Comparison of ENCODE assay signal across 9 cellular contexts in genomic region chr9:128733256-128733655, GRCh38. TPM values are rescaled to one million over a fixed set of nuclear protein-coding genes. Genes with fewer than 3 reads are reported as not detected.
A peak's percentile ranks its signal among the peaks of the same experiment; 100 is the strongest.
DNase-seq lines count a peak whose midpoint lies in the region; ATAC-seq, FAIRE-seq and TF ChIP-seq lines count a peak whose summit lies in the region.
"Had no signal": no experiment of that assay in that cellular context is flagged by ENCODE, and none has a peak within 500 bp of the region (broad histone marks: within the 10 kb centered on the region; RNA-seq: fewer than 3 reads in every experiment).

No MANE protein-coding gene starts in this region.

- no peaks in the 10 kb centered on the region for H3K9me2 ChIP-seq in HCT116 (ENCODE audit: insufficient read depth)

- no peaks in the 10 kb centered on the region for H3K4me1 Mint-ChIP-seq in activated T-cell treated with anti-CD3 and anti-CD28 coated beads, Interleukin-2, amount 50 U/mL, for 24 hours (ENCODE audit: low read depth)

- no peaks in the 10 kb centered on the region for H3K36me3 ChIP-seq in HCT116 (ENCODE audit: control insufficient read depth in 1 of 2, insufficient read depth in 2 of 2, low read length in 2 of 2)
- H3K36me3 ChIP-seq in GM12878 (ENCODE audit: control insufficient read depth in 2 of 2, insufficient read depth in 2 of 2, low read length in 1 of 2) = no peaks in the 10 kb centered on the region; a peak in 3 of 4 replicates
- H3K36me3 ChIP-seq in skeletal muscle satellite cell (ENCODE audit: insufficient read depth, low read length) = peaks cover 8% of the 10 kb centered on the region

- H3K79me2 ChIP-seq in HCT116 (ENCODE audit: insufficient read depth, low read length) (no peaks in the 10 kb centered on the region), GM12878 (ENCODE audit: control insufficient read depth, insufficient read depth, low read length) (no peaks in the 10 kb centered on the region)

- TF ChIP-seq POLR2A in HCT116 (IDR thresholded peaks at IDR 0.05; ENCODE audit: borderline replicate concordance, extremely low read depth, insufficient read depth, insufficient read length) (no peak), GM12878 (IDR thresholded peaks at IDR 0.05; ENCODE audit: low read depth, low read length) (no peak)

- H3K4me3 Mint-ChIP-seq in activated T-cell treated with anti-CD3 and anti-CD28 coated beads, Interleukin-2, amount 50 U/mL, for 24 hours = no peak overlapping the region

- BruUV-seq in HCT116 (replicated peaks; lab: Mats Ljungman, UMichigan) = no TSS peak
- no TSS peak for BruUV-seq in GM12878 (replicated peaks; lab: Mats Ljungman, UMichigan)

- TF ChIP-seq RAD21 in HCT116 (IDR thresholded peaks at IDR 0.05; ENCODE audit: low read depth) (no peak), GM12878 (IDR thresholded peaks at IDR 0.05; ENCODE audit: insufficient read depth, low read depth, low read length) (0 out of 2 replicates have a peak, but pooled peaks have one; percentile 7)

- SMC1A ChIA-PET in GM12878 (lab: Charles Lee; ENCODE audit: uncharacterized antibody, unreplicated experiment) = interaction anchor here (0.9 kb wide), 1 partner anchor 37 kb away, joined by 3 read pairs; no protein-coding TSS in a partner anchor

- H2AFZ ChIP-seq in HCT116 (ENCODE audit: low read depth, low read length, poor library complexity, severe bottlenecking) (no peak overlapping the region), GM12878 (ENCODE audit: control insufficient read depth, low read depth, low read length) (no peak overlapping the region)

- no peak for FAIRE-seq in GM12878 (lab: Jason Lieb, UNC)

- H3K9me3 ChIP-seq in HCT116 (ENCODE audit: control insufficient read depth in 1 of 2, insufficient read depth in 1 of 2, low read depth in 1 of 2, low read length in 2 of 2) (no peaks in the 10 kb centered on the region), GM12878 (replicated peaks; ENCODE audit: control insufficient read depth, insufficient read depth, low read length) (no peaks in the 10 kb centered on the region), skeletal muscle satellite cell (replicated peaks; ENCODE audit: low read length) (no peaks in the 10 kb centered on the region)
- H3K9me3 ChIP-seq: neutrophil had no signal

- H3K36me3 Mint-ChIP-seq in activated T-cell treated with anti-CD3 and anti-CD28 coated beads, Interleukin-2, amount 50 U/mL, for 24 hours (ENCODE audit: low read depth) = peaks cover 37% of the 10 kb centered on the region

- peak overlapping the region; percentile 51 for H3K4me2 ChIP-seq in HCT116 (ENCODE audit: low read length)
- H3K4me2 ChIP-seq in GM12878 (ENCODE audit: control insufficient read depth, insufficient read depth) = no peak overlapping the region
- H3K4me2 ChIP-seq in skeletal muscle satellite cell (ENCODE audit: low read length) = peak overlapping the region; percentile 53

- H3K27ac Mint-ChIP-seq in activated T-cell treated with anti-CD3 and anti-CD28 coated beads, Interleukin-2, amount 50 U/mL, for 24 hours = no peak overlapping the region

- H3K4me3 ChIP-seq in HCT116 (replicated peaks in 1 of 2; ENCODE audit: low read depth in 1 of 2, low read length in 2 of 2) = no peak overlapping the region
- H3K4me3 ChIP-seq in GM12878 = no peak overlapping the region
- H3K4me3 ChIP-seq in skeletal muscle satellite cell (ENCODE audit: low read length) = no peak overlapping the region

- H3K4me1 ChIP-seq in HCT116 (ENCODE audit: control insufficient read depth in 1 of 2, insufficient read depth in 2 of 2, low read length in 2 of 2) (peaks cover 0 to 10% of the 10 kb centered on the region in 2 experiments; a peak in 1 of 4 replicates), GM12878 (ENCODE audit: control insufficient read depth, insufficient read depth, low read length) (no peaks in the 10 kb centered on the region; the same call in 1 of the 2 replicates), skeletal muscle satellite cell (ENCODE audit: control insufficient read depth, insufficient read depth, low read length) (no peaks in the 10 kb centered on the region)

- H4K20me1 ChIP-seq in HCT116 (ENCODE audit: insufficient read depth) (no peaks in the 10 kb centered on the region), GM12878 (ENCODE audit: control insufficient read depth, insufficient read depth) (no peaks in the 10 kb centered on the region)

- TF ChIP-seq EP300 in GM12878 (IDR thresholded peaks at IDR 0.05; ENCODE audit: borderline replicate concordance in 1 of 2, control insufficient read depth in 1 of 2, low read depth in 2 of 2, low read length in 2 of 2) = no peak

- H3K9me3 Mint-ChIP-seq in activated T-cell treated with anti-CD3 and anti-CD28 coated beads, Interleukin-2, amount 50 U/mL, for 24 hours = no peaks in the 10 kb centered on the region

- DNase-seq in CD1c-positive myeloid dendritic cell (ENCODE audit: extremely low spot score) = peak; percentile 59
- peak; percentile 93 for DNase-seq in HCT116 (ENCODE audit: low read depth, low spot score)
- peak; percentile 88 for DNase-seq in NCI-H748 treated with DMSO at 0.1 percent for 48 hours (lab: John Stamatoyannopoulos, UW)
- no peak for DNase-seq in GM12878 (ENCODE audit: low read depth, low spot score)
- peak; percentile 96 for DNase-seq in iPS DF 19.7 (ENCODE audit: low read depth, low spot score)
- no peak for DNase-seq in activated T-cell treated with anti-CD3 and anti-CD28 coated beads, Interleukin-2, amount 50 U/mL, for 24 hours

- RAD21 ChIA-PET in HCT116 (lab: Charles Lee; ENCODE audit: low non-redundant PET in 1 of 2, low total read pairs in 2 of 2, uncharacterized antibody in 2 of 2, unreplicated experiment in 2 of 2) (interaction anchor here in 1 of 2 experiments (1.0 kb wide), 1 partner anchor 86 kb away, joined by 3 read pairs; the partner anchor contains the start of gene ENDOG), GM12878 (lab: Charles Lee; ENCODE audit: unreplicated experiment) (interaction anchor here (0.7 to 2.7 kb wide), 2 partner anchors 33 to 85 kb away, joined by 3 to 8 read pairs; partner anchors contain the start of gene ENDOG)

- H3K9ac ChIP-seq in HCT116 (ENCODE audit: low read length) (no peak overlapping the region), GM12878 (ENCODE audit: control insufficient read depth, insufficient read depth, low read length) (no peak overlapping the region), skeletal muscle satellite cell (ENCODE audit: low read depth, low read length) (peak overlapping the region; percentile 23)

- intact Hi-C loops in HCT116 (cut with micrococcal nuclease) = loop anchor here (1.0 to 5.0 kb wide), 3 partner anchors 86 to 195 kb away; partner anchors contain the start of genes KYAT1 and LRRC8A
- intact Hi-C loops in GM12878 (cut with micrococcal nuclease; ENCODE audit: unreplicated experiment) = no loop called here

- H3K27me3 Mint-ChIP-seq in activated T-cell treated with anti-CD3 and anti-CD28 coated beads, Interleukin-2, amount 50 U/mL, for 24 hours = no peaks in the 10 kb centered on the region

- in situ Hi-C loops in GM12878 (cut with MboI) = no loop called here

- H3K27ac ChIP-seq in HCT116 (ENCODE audit: low read depth, low read length) (peak overlapping the region; percentile 18), GM12878 (ENCODE audit: control insufficient read depth, insufficient read depth) (no peak overlapping the region)
- H3K27ac ChIP-seq: neutrophil had no signal

- TF ChIP-seq CTCF in HCT116 (IDR thresholded peaks at IDR 0.05 in 2 of 3, conservative IDR thresholded peaks at IDR 0.05 in 1 of 3; ENCODE audit: borderline replicate concordance in 1 of 3, insufficient read depth in 1 of 3, low read depth in 2 of 3, low read length in 2 of 3) = peak in 2 of 3 experiments; percentile 90 to 92; a peak in 4 of 6 replicates
- peak; percentile 33 to 44 (median 39); a peak in 4 of 6 replicates for TF ChIP-seq CTCF in GM12878 (IDR thresholded peaks at IDR 0.05 in 2 of 3, conservative IDR thresholded peaks at IDR 0.05 in 1 of 3; ENCODE audit: control insufficient read depth in 2 of 3, extremely low read depth in 1 of 3, insufficient read depth in 1 of 3, low read depth in 3 of 3, low read length in 3 of 3)

- WGBS in GM12878 (ENCODE audit: insufficient coverage, insufficient replicate concordance, low lambda C conversion rate, missing lambda C conversion rate) = 52% methylated on average over 9 of the region's 9 CpGs

- no peaks in the 10 kb centered on the region for H3K27me3 ChIP-seq in HCT116 (ENCODE audit: insufficient read depth, low read length)
- no peaks in the 10 kb centered on the region for H3K27me3 ChIP-seq in GM12878 (replicated peaks in 1 of 2; ENCODE audit: control insufficient read depth in 2 of 2, insufficient read depth in 2 of 2, low read length in 1 of 2)
- no peaks in the 10 kb centered on the region for H3K27me3 ChIP-seq in skeletal muscle satellite cell (ENCODE audit: control insufficient read depth, insufficient read depth, low read length)
- H3K27me3 ChIP-seq: neutrophil had no signal

- ATAC-seq in HCT116 (peak; percentile 94), GM12878 (peak; percentile 64), HG03520 (IDR thresholded peaks at IDR 0.05; ENCODE audit: unreplicated experiment) (no peak)

- POLR2A ChIA-PET in HCT116 (lab: Charles Lee) = no interaction called here
- POLR2A ChIA-PET in GM12878 (lab: Charles Lee) = interaction anchor here (1.5 kb wide), 1 partner anchor 33 kb away, joined by 4 read pairs; no protein-coding TSS in a partner anchor

- CTCF ChIA-PET in HCT116 (lab: Charles Lee) (interaction anchor here (1.0 to 2.1 kb wide), 11 partner anchors 9 to 259 kb away, joined by 3 to 14 read pairs (median 4); partner anchors contain the start of genes ENDOG, PKN3, SPOUT1 and ZDHHC12), GM12878 (lab: Yijun Ruan, JAX) (interaction anchor here (0.7 to 2.6 kb wide), 6 partner anchors 9 to 195 kb away, joined by 3 to 10 read pairs (median 4); partner anchors contain the start of genes ENDOG, PKN3, SPOUT1 and ZDHHC12)

RNA-seq across cellular contexts. Expression of gene ZDHHC12, which starts 9.3 kb away (rescaled TPM):
- total RNA-seq in HCT116 (2021; ENCODE audit: unreplicated experiment) = 57.6 TPM
- 86.3 and 86.6 TPM in 2 replicates for polyA plus RNA-seq in HCT116 (2012)
- total RNA-seq in GM12878 (2013; cell fraction: nucleolus; rRNA removed) = 20.0 and 21.5 TPM in 2 replicates
- total RNA-seq in GM12878 (2014; rRNA removed) = 99.0 and 112 TPM in 2 replicates
- 20.5 and 24.8 TPM in 2 replicates for total RNA-seq in GM12878 (2014; rRNA removed; fragmentation: Illumina TruSeq; extraction: Trizol)
- 67.2 and 75.1 TPM in 2 replicates for total RNA-seq in GM12878 (2021)
- 21.7 TPM for polyA plus RNA-seq in GM12878 (2011; ENCODE audit: low read depth)
- polyA plus RNA-seq in GM12878 (2011; rRNA removed) = 8.3 and 23.7 TPM in 2 replicates
- polyA plus RNA-seq in GM12878 (2011; cell fraction: cytosol; rRNA removed) = 46.4 and 86.3 TPM in 2 replicates
- polyA plus RNA-seq in GM12878 (2011; cell fraction: nucleus; rRNA removed) = 60.3 and 66.9 TPM in 2 replicates
- 57.0 and 66.6 TPM in 2 replicates for polyA plus RNA-seq in GM12878 (2012)
- polyA plus RNA-seq in GM12878 (2014; fragmentation: Illumina TruSeq; extraction: Trizol) = 1.5 and 13.9 TPM in 2 replicates
- polyA plus RNA-seq in GM12878 (2014; fragmentation: Nextera tagmentation; extraction: Ambion mirVana) = 1 to 10 TPM in 1 of 2 experiments, under 1 TPM in 1; 0.95 to 9.9 TPM
- 106 and 139 TPM in 2 replicates for polyA plus RNA-seq in GM12878 (2014; rRNA removed)
- polyA plus RNA-seq in GM12878 (2016; fragmentation: Nextera tagmentation; extraction: Ambion mirVana) = 100 to 1,000 TPM; 129 to 146 TPM
- polyA minus RNA-seq in GM12878 (2011; rRNA and poly(A)+ RNA removed) = 16.3 and 32.5 TPM in 2 replicates
- polyA minus RNA-seq in GM12878 (2011; cell fraction: cytosol; rRNA and poly(A)+ RNA removed) = 23.1 and 28.5 TPM in 2 replicates
- polyA minus RNA-seq in GM12878 (2011; cell fraction: nucleus; rRNA and poly(A)+ RNA removed) = 10.5 and 15.1 TPM in 2 replicates
- 22.9 and 28.4 TPM in 2 replicates for total RNA-seq in skeletal muscle satellite cell (2012; rRNA removed)

RNA-seq across cellular contexts. Expression of gene PKN3, which starts 31.0 kb away (rescaled TPM):
- 37.9 TPM for total RNA-seq in HCT116 (2021; ENCODE audit: unreplicated experiment)
- polyA plus RNA-seq in HCT116 (2012) = 30.1 and 34.1 TPM in 2 replicates
- 5.1 and 5.5 TPM in 2 replicates for total RNA-seq in GM12878 (2013; cell fraction: nucleolus; rRNA removed)
- 5.1 and 6.3 TPM in 2 replicates for total RNA-seq in GM12878 (2014; rRNA removed)
- total RNA-seq in GM12878 (2014; rRNA removed; fragmentation: Illumina TruSeq; extraction: Trizol) = 3.3 and 3.9 TPM in 2 replicates
- total RNA-seq in GM12878 (2021) = 7.6 and 8.2 TPM in 2 replicates
- 3.1 TPM for polyA plus RNA-seq in GM12878 (2011; ENCODE audit: low read depth)
- 2.5 and 3.6 TPM in 2 replicates for polyA plus RNA-seq in GM12878 (2011; rRNA removed)
- 3.7 and 4.3 TPM in 2 replicates for polyA plus RNA-seq in GM12878 (2011; cell fraction: cytosol; rRNA removed)
- polyA plus RNA-seq in GM12878 (2011; cell fraction: nucleus; rRNA removed) = 19.1 and 20.3 TPM in 2 replicates
- 4.5 and 5.8 TPM in 2 replicates for polyA plus RNA-seq in GM12878 (2012)
- polyA plus RNA-seq in GM12878 (2014; fragmentation: Illumina TruSeq; extraction: Trizol) = 2.1 and 3.1 TPM in 2 replicates
- polyA plus RNA-seq in GM12878 (2014; fragmentation: Nextera tagmentation; extraction: Ambion mirVana) = under 1 TPM; 0.35 to 0.47 TPM
- polyA plus RNA-seq in GM12878 (2014; rRNA removed) = 11.0 and 11.7 TPM in 2 replicates
- 1 to 10 TPM; 1.5 to 2.1 TPM for polyA plus RNA-seq in GM12878 (2016; fragmentation: Nextera tagmentation; extraction: Ambion mirVana)
- polyA minus RNA-seq in GM12878 (2011; rRNA and poly(A)+ RNA removed) = 0.88 and 2.7 TPM in 2 replicates
- polyA minus RNA-seq in GM12878 (2011; cell fraction: cytosol; rRNA and poly(A)+ RNA removed) = 1.3 and 2.6 TPM in 2 replicates
- polyA minus RNA-seq in GM12878 (2011; cell fraction: nucleus; rRNA and poly(A)+ RNA removed) = 1.9 and 3.0 TPM in 2 replicates
- total RNA-seq in skeletal muscle satellite cell (2012; rRNA removed) = 1.3 and 2.2 TPM in 2 replicates

RNA-seq across cellular contexts. Expression of gene ZER1, which starts 38.5 kb away (rescaled TPM):
- total RNA-seq in HCT116 (2021; ENCODE audit: unreplicated experiment) (18.0 TPM), GM12878 (2014; rRNA removed) (8.9 and 11.2 TPM in 2 replicates), GM12878 (2014; rRNA removed; fragmentation: Illumina TruSeq; extraction: Trizol) (3.6 and 3.8 TPM in 2 replicates), GM12878 (2021) (14.0 and 14.7 TPM in 2 replicates)
- polyA plus RNA-seq in HCT116 (2012) = 18.5 and 18.7 TPM in 2 replicates
- total RNA-seq in GM12878 (2013; cell fraction: nucleolus; rRNA removed) = 15.8 and 23.2 TPM in 2 replicates
- 5.7 TPM for polyA plus RNA-seq in GM12878 (2011; ENCODE audit: low read depth)
- polyA plus RNA-seq in GM12878 (2011; rRNA removed) (6.7 and 16.9 TPM in 2 replicates), GM12878 (2014; fragmentation: Illumina TruSeq; extraction: Trizol) (2.2 and 5.8 TPM in 2 replicates), GM12878 (2014; fragmentation: Nextera tagmentation; extraction: Ambion mirVana) (under 1 TPM; 0.32 to 0.47 TPM), GM12878 (2014; rRNA removed) (14.5 and 14.7 TPM in 2 replicates), GM12878 (2016; fragmentation: Nextera tagmentation; extraction: Ambion mirVana) (1 to 10 TPM; 7.4 to 8.4 TPM)
- polyA plus RNA-seq in GM12878 (2011; cell fraction: cytosol; rRNA removed) = 23.0 and 24.0 TPM in 2 replicates
- 40.8 and 44.1 TPM in 2 replicates for polyA plus RNA-seq in GM12878 (2011; cell fraction: nucleus; rRNA removed)
- 12.3 and 13.8 TPM in 2 replicates for polyA plus RNA-seq in GM12878 (2012)
- 11.0 and 19.2 TPM in 2 replicates for polyA minus RNA-seq in GM12878 (2011; rRNA and poly(A)+ RNA removed)
- 8.7 and 10.1 TPM in 2 replicates for polyA minus RNA-seq in GM12878 (2011; cell fraction: cytosol; rRNA and poly(A)+ RNA removed)
- 7.0 and 11.6 TPM in 2 replicates for polyA minus RNA-seq in GM12878 (2011; cell fraction: nucleus; rRNA and poly(A)+ RNA removed)
- total RNA-seq in skeletal muscle satellite cell (2012; rRNA removed) = 11.7 and 13.5 TPM in 2 replicates

RNA-seq across cellular contexts. Expression of gene SET, which starts 44.2 kb away (rescaled TPM):
- 595 TPM for total RNA-seq in HCT116 (2021; ENCODE audit: unreplicated experiment)
- polyA plus RNA-seq in HCT116 (2012) = 271 and 320 TPM in 2 replicates
- 113 and 116 TPM in 2 replicates for total RNA-seq in GM12878 (2013; cell fraction: nucleolus; rRNA removed)
- total RNA-seq in GM12878 (2014; rRNA removed) = 345 and 493 TPM in 2 replicates
- 676 and 706 TPM in 2 replicates for total RNA-seq in GM12878 (2014; rRNA removed; fragmentation: Illumina TruSeq; extraction: Trizol)
- 503 and 533 TPM in 2 replicates for total RNA-seq in GM12878 (2021)
- 200 TPM for polyA plus RNA-seq in GM12878 (2011; ENCODE audit: low read depth)
- polyA plus RNA-seq in GM12878 (2011; rRNA removed) = 305 and 466 TPM in 2 replicates
- 97.5 and 103 TPM in 2 replicates for polyA plus RNA-seq in GM12878 (2011; cell fraction: cytosol; rRNA removed)
- polyA plus RNA-seq in GM12878 (2011; cell fraction: nucleus; rRNA removed) = 103 and 128 TPM in 2 replicates
- polyA plus RNA-seq in GM12878 (2012) = 315 and 365 TPM in 2 replicates
- 597 and 873 TPM in 2 replicates for polyA plus RNA-seq in GM12878 (2014; fragmentation: Illumina TruSeq; extraction: Trizol)
- polyA plus RNA-seq in GM12878 (2014; fragmentation: Nextera tagmentation; extraction: Ambion mirVana) = 100 to 1,000 TPM; 314 to 450 TPM
- polyA plus RNA-seq in GM12878 (2014; rRNA removed) = 274 and 284 TPM in 2 replicates
- 100 to 1,000 TPM; 440 to 466 TPM for polyA plus RNA-seq in GM12878 (2016; fragmentation: Nextera tagmentation; extraction: Ambion mirVana)
- 143 and 207 TPM in 2 replicates for polyA minus RNA-seq in GM12878 (2011; rRNA and poly(A)+ RNA removed)
- 162 and 163 TPM in 2 replicates for polyA minus RNA-seq in GM12878 (2011; cell fraction: cytosol; rRNA and poly(A)+ RNA removed)
- polyA minus RNA-seq in GM12878 (2011; cell fraction: nucleus; rRNA and poly(A)+ RNA removed) = 58.5 and 94.0 TPM in 2 replicates
- 329 and 459 TPM in 2 replicates for total RNA-seq in skeletal muscle satellite cell (2012; rRNA removed)

RNA-seq across cellular contexts. Expression of gene TBC1D13, which starts 53.8 kb away (rescaled TPM):
- total RNA-seq in HCT116 (2021; ENCODE audit: unreplicated experiment) (17.5 TPM), GM12878 (2014; rRNA removed) (9.2 and 10.8 TPM in 2 replicates), GM12878 (2014; rRNA removed; fragmentation: Illumina TruSeq; extraction: Trizol) (6.3 and 7.1 TPM in 2 replicates), GM12878 (2021) (18.7 and 20.5 TPM in 2 replicates)
- polyA plus RNA-seq in HCT116 (2012) = 8.7 and 12.1 TPM in 2 replicates
- 12.2 and 12.5 TPM in 2 replicates for total RNA-seq in GM12878 (2013; cell fraction: nucleolus; rRNA removed)
- 28.7 TPM for polyA plus RNA-seq in GM12878 (2011; ENCODE audit: low read depth)
- polyA plus RNA-seq in GM12878 (2011; rRNA removed) (9.5 and 21.2 TPM in 2 replicates), GM12878 (2014; fragmentation: Illumina TruSeq; extraction: Trizol) (16.3 and 22.1 TPM in 2 replicates), GM12878 (2014; fragmentation: Nextera tagmentation; extraction: Ambion mirVana) (1 to 10 TPM; 3.0 to 3.1 TPM), GM12878 (2014; rRNA removed) (16.7 and 19.1 TPM in 2 replicates), GM12878 (2016; fragmentation: Nextera tagmentation; extraction: Ambion mirVana) (10 to 100 TPM; 22.2 to 23.1 TPM)
- polyA plus RNA-seq in GM12878 (2011; cell fraction: cytosol; rRNA removed) = 20.5 and 22.0 TPM in 2 replicates
- polyA plus RNA-seq in GM12878 (2011; cell fraction: nucleus; rRNA removed) = 25.1 and 27.1 TPM in 2 replicates
- polyA plus RNA-seq in GM12878 (2012) = 11.4 and 15.1 TPM in 2 replicates
- 12.2 and 15.4 TPM in 2 replicates for polyA minus RNA-seq in GM12878 (2011; rRNA and poly(A)+ RNA removed)
- polyA minus RNA-seq in GM12878 (2011; cell fraction: cytosol; rRNA and poly(A)+ RNA removed) = 5.1 and 6.0 TPM in 2 replicates
- polyA minus RNA-seq in GM12878 (2011; cell fraction: nucleus; rRNA and poly(A)+ RNA removed) = 6.4 and 12.7 TPM in 2 replicates
- total RNA-seq in skeletal muscle satellite cell (2012; rRNA removed) = 7.6 and 13.1 TPM in 2 replicates

Comparison
In these comparisons a context has a peak if more than half of its experiments do, and no peak if none do; other contexts are left out.
1. DNase-seq: peak in CD1c-positive myeloid dendritic cell (single experiment), HCT116 (single experiment), NCI-H748 treated with DMSO at 0.1 percent for 48 hours (single experiment) and iPS DF 19.7 (single experiment); none in GM12878 (single experiment) and activated T-cell treated with anti-CD3 and anti-CD28 coated beads, Interleukin-2, amount 50 U/mL, for 24 hours (single experiment).